24 cellular contexts compared by ENCODE assay signal in the genomic region with DNA sequence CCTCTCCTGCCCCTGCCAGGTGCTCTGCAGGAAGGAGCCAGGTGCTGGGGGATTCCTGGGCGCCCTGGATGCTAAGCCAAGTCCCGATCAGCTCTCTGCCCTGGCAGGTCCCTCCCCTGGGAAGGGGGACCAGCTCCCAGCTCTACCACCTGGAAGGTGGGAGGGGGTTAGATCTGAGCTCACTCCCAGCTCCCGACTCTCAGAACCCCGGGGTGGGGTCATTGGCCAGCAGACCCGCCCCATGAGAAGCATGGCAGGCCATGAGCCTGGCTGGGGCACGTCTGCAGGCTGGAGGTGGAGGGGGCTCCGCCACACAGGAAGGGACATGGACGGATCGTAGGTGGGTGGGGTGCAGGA.
"Had no signal": no experiment of that assay in that cellular context is flagged by ENCODE, and none has a peak within 500 bp of the region (broad histone marks: within the 10 kb centered on the region; RNA-seq: fewer than 3 reads in every experiment).

No MANE protein-coding gene starts in this region.

- H3K4me2 ChIP-seq: neural progenitor cell had no signal

- DNase-seq: activated CD4-positive, alpha-beta T cell treated with anti-CD3 and anti-CD28 coated beads for 48 hours; activated CD4-positive, alpha-beta T cell treated with anti-CD3 and anti-CD28 coated beads, Interleukin-2, amount 50 U/mL, for 48 hours; activated CD8-positive, alpha-beta memory T cell treated with anti-CD3 and anti-CD28 coated beads for 24 hours; colonic mucosa; effector CD8-positive, alpha-beta T cell; esophagus squamous epithelium; foreskin melanocyte; islet precursor cell; mesendoderm; natural killer cell; small intestine; stimulated activated CD4-positive, alpha-beta T cell treated with anti-CD3 and anti-CD28 coated beads, Interleukin-4, amount 100 ng/mL, for 24 hours; trophoblast cell; uterus had no signal

- H3K4me1 Mint-ChIP-seq: natural killer cell; stimulated activated effector memory CD8-positive, alpha-beta T cell treated with anti-CD3 and anti-CD28 coated beads, Interleukin-12 subunit alpha, Interleukin-12 subunit beta, amount 100 ng/mL, for 72 hours; T-cell had no signal

- H3K9ac ChIP-seq: neural progenitor cell had no signal

- H3K36me3 Mint-ChIP-seq: neural progenitor cell; stimulated activated effector memory CD8-positive, alpha-beta T cell treated with anti-CD3 and anti-CD28 coated beads, Interleukin-12 subunit alpha, Interleukin-12 subunit beta, amount 100 ng/mL, for 72 hours; T-cell had no signal

- H3K9me3 ChIP-seq: colonic mucosa, uterus had no signal

- H3K4me3 ChIP-seq: colonic mucosa, esophagus squamous epithelium, lung, neural progenitor cell, thoracic aorta, uterus had no signal

- H3K27ac Mint-ChIP-seq: activated naive CD8-positive, alpha-beta T cell; natural killer cell; neural progenitor cell; stimulated activated effector memory CD8-positive, alpha-beta T cell treated with anti-CD3 and anti-CD28 coated beads, Interleukin-12 subunit alpha, Interleukin-12 subunit beta, amount 100 ng/mL, for 72 hours; stimulated activated naive CD8-positive, alpha-beta T cell treated with anti-CD3 and anti-CD28 coated beads, Interleukin-15, Interleukin-2, amounts not matched to agents 100 ng/mL and 50 ng/mL, for 24 hours; T-cell; T-helper 2 cell treated with Interferon-gamma antibody and Interleukin-4, amounts not matched to agents 5 μg/mL and 100 μg/mL, for 36 hours had no signal

- H3K4me1 ChIP-seq: colonic mucosa, esophagus squamous epithelium, uterus had no signal

- H3K4me3 Mint-ChIP-seq: activated naive CD8-positive, alpha-beta T cell; natural killer cell; neural progenitor cell; stimulated activated effector memory CD8-positive, alpha-beta T cell treated with anti-CD3 and anti-CD28 coated beads, Interleukin-12 subunit alpha, Interleukin-12 subunit beta, amount 100 ng/mL, for 72 hours; stimulated activated naive CD8-positive, alpha-beta T cell treated with anti-CD3 and anti-CD28 coated beads, Interleukin-15, Interleukin-2, amounts not matched to agents 100 ng/mL and 50 ng/mL, for 24 hours; T-cell; T-helper 2 cell treated with Interferon-gamma antibody and Interleukin-4, amounts not matched to agents 5 μg/mL and 100 μg/mL, for 36 hours had no signal

- H2AFZ ChIP-seq: neural progenitor cell had no signal

- H3K27ac ChIP-seq: colonic mucosa, epithelial cell of prostate, esophagus squamous epithelium, neural progenitor cell, thoracic aorta, uterus had no signal

- ATAC-seq: natural killer cell; sciatic nerve; stimulated activated effector memory CD8-positive, alpha-beta T cell treated with anti-CD3 and anti-CD28 coated beads, Interleukin-12 subunit alpha, Interleukin-12 subunit beta, amount 100 ng/mL, for 72 hours; T-cell had no signal

- H3K36me3 ChIP-seq: colonic mucosa, esophagus squamous epithelium, neural progenitor cell, thoracic aorta, uterus had no signal

- H3K27me3 ChIP-seq: colonic mucosa, neural progenitor cell had no signal
